In the genomic region with DNA sequence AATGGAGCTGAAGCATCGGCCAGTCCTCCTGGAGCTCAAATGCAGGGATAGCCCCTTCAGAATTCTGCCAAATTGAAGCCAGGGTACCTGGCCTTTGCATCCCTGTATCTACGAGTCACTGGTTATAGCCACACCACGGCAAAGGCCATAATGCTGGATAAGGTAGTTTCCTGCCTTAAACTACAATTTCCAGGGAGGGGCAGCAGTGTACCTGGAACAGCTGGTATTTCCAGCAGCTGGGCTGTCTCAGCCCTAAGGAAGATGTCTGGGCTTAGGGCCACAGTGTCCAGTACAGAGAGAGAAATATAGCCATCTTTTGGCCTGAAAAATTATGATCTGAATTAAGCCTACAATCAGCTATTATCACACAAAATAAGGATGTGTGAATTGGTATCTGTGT, we compare ENCODE assay signal across 2 cellular contexts.
A peak's percentile ranks its signal among the peaks of the same experiment; 100 is the strongest.
TF ChIP-seq lines count a peak whose summit lies in the region.

No MANE protein-coding gene starts in this region.

TF ChIP-seq in GM12878, 131 proteins besides CTCF, POLR2A, EP300 and RAD21 (continued from another document):
- TF ChIP-seq, protein P1, sequence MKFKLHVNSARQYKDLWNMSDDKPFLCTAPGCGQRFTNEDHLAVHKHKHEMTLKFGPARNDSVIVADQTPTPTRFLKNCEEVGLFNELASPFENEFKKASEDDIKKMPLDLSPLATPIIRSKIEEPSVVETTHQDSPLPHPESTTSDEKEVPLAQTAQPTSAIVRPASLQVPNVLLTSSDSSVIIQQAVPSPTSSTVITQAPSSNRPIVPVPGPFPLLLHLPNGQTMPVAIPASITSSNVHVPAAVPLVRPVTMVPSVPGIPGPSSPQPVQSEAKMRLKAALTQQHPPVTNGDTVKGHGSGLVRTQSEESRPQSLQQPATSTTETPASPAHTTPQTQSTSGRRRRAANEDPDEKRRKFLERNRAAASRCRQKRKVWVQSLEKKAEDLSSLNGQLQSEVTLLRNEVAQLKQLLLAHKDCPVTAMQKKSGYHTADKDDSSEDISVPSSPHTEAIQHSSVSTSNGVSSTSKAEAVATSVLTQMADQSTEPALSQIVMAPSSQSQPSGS (IDR thresholded peaks at IDR 0.05; ENCODE audit: low read length), result no peak
- TF ChIP-seq NR2F1 (conservative IDR thresholded peaks at IDR 0.05), result no peak
- TF ChIP-seq, protein P2, sequence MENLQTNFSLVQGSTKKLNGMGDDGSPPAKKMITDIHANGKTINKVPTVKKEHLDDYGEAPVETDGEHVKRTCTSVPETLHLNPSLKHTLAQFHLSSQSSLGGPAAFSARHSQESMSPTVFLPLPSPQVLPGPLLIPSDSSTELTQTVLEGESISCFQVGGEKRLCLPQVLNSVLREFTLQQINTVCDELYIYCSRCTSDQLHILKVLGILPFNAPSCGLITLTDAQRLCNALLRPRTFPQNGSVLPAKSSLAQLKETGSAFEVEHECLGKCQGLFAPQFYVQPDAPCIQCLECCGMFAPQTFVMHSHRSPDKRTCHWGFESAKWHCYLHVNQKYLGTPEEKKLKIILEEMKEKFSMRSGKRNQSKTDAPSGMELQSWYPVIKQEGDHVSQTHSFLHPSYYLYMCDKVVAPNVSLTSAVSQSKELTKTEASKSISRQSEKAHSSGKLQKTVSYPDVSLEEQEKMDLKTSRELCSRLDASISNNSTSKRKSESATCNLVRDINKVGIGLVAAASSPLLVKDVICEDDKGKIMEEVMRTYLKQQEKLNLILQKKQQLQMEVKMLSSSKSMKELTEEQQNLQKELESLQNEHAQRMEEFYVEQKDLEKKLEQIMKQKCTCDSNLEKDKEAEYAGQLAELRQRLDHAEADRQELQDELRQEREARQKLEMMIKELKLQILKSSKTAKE (IDR thresholded peaks at IDR 0.05; ENCODE audit: low read depth, poor library complexity, severe bottlenecking), result no peak
- TF ChIP-seq KDM1A (IDR thresholded peaks at IDR 0.05; ENCODE audit: borderline replicate concordance), result no peak
- TF ChIP-seq GABPA (IDR thresholded peaks at IDR 0.05; ENCODE audit: low read depth), result no peak
- TF ChIP-seq, protein P3, sequence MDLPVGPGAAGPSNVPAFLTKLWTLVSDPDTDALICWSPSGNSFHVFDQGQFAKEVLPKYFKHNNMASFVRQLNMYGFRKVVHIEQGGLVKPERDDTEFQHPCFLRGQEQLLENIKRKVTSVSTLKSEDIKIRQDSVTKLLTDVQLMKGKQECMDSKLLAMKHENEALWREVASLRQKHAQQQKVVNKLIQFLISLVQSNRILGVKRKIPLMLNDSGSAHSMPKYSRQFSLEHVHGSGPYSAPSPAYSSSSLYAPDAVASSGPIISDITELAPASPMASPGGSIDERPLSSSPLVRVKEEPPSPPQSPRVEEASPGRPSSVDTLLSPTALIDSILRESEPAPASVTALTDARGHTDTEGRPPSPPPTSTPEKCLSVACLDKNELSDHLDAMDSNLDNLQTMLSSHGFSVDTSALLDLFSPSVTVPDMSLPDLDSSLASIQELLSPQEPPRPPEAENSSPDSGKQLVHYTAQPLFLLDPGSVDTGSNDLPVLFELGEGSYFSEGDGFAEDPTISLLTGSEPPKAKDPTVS (IDR thresholded peaks at IDR 0.05; ENCODE audit: low read depth, low read length), result no peak
- TF ChIP-seq ZNF24 (IDR thresholded peaks at IDR 0.05), result no peak
- no peak for TF ChIP-seq BHLHE40 (IDR thresholded peaks at IDR 0.05; ENCODE audit: borderline replicate concordance in 1 of 2, low read depth in 2 of 2, low read length in 1 of 2)
- no peak for TF ChIP-seq ETV6 (conservative IDR thresholded peaks at IDR 0.05 in 1 of 2, IDR thresholded peaks at IDR 0.05 in 1 of 2; ENCODE audit: borderline replicate concordance in 1 of 2, low read depth in 1 of 2)
- TF ChIP-seq CHD2 (IDR thresholded peaks at IDR 0.05; ENCODE audit: borderline replicate concordance, low read depth, low read length), result no peak
- TF ChIP-seq, protein P4, sequence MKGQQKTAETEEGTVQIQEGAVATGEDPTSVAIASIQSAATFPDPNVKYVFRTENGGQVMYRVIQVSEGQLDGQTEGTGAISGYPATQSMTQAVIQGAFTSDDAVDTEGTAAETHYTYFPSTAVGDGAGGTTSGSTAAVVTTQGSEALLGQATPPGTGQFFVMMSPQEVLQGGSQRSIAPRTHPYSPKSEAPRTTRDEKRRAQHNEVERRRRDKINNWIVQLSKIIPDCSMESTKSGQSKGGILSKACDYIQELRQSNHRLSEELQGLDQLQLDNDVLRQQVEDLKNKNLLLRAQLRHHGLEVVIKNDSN (IDR thresholded peaks at IDR 0.05; ENCODE audit: borderline replicate concordance, extremely low read length, insufficient read depth, low read depth, low read length), result no peak
- TF ChIP-seq BMI1 (IDR thresholded peaks at IDR 0.05; ENCODE audit: borderline replicate concordance), result no peak
- no peak for TF ChIP-seq MXI1 (IDR thresholded peaks at IDR 0.05; ENCODE audit: low read depth, low read length)
- TF ChIP-seq GATAD2B (conservative IDR thresholded peaks at IDR 0.05; ENCODE audit: low read depth), result no peak

TF ChIP-seq in HepG2, 621 proteins besides CTCF, POLR2A, EP300 and RAD21 (continued from another document and continues in another):
- TF ChIP-seq ZNF646 (CRISPR knock-in tag; IDR thresholded peaks at IDR 0.05), result no peak
- peak; percentile 38; the same call in 1 of the 2 replicates for TF ChIP-seq KAT8 (CRISPR knock-in tag; IDR thresholded peaks at IDR 0.05)
- TF ChIP-seq MAFK (conservative IDR thresholded peaks at IDR 0.05 in 1 of 2, IDR thresholded peaks at IDR 0.05 in 1 of 2; ENCODE audit: low read length in 2 of 2), result 0 out of 4 replicates have a peak, but pooled peaks have one; percentile 16 to 23
- TF ChIP-seq, protein P5, sequence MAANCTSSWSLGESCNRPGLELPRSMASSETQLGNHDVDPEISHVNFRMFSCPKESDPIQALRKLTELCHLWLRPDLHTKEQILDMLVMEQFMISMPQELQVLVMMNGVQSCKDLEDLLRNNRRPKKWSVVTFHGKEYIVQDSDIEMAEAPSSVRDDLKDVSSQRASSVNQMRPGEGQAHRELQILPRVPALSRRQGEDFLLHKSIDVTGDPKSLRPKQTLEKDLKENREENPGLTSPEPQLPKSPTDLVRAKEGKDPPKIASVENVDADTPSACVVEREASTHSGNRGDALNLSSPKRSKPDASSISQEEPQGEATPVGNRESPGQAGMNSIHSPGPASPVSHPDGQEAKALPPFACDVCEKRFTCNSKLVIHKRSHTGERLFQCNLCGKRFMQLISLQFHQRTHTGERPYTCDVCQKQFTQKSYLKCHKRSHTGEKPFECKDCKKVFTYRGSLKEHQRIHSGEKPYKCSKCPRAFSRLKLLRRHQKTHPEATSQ (CRISPR knock-in tag; IDR thresholded peaks at IDR 0.05; ENCODE audit: borderline replicate concordance), result no peak
- 0 out of 2 replicates have a peak, but pooled peaks have one; percentile 23 for TF ChIP-seq ARNT2 (CRISPR knock-in tag; IDR thresholded peaks at IDR 0.05; ENCODE audit: low read depth)
- peak; percentile 57; the same call in 1 of the 2 replicates for TF ChIP-seq REPIN1 (CRISPR knock-in tag; IDR thresholded peaks at IDR 0.05; ENCODE audit: borderline replicate concordance, low read depth)
- 0 out of 2 replicates have a peak, but pooled peaks have one; percentile 37 for TF ChIP-seq CBFB (CRISPR knock-in tag; IDR thresholded peaks at IDR 0.05)
- TF ChIP-seq, protein P6, sequence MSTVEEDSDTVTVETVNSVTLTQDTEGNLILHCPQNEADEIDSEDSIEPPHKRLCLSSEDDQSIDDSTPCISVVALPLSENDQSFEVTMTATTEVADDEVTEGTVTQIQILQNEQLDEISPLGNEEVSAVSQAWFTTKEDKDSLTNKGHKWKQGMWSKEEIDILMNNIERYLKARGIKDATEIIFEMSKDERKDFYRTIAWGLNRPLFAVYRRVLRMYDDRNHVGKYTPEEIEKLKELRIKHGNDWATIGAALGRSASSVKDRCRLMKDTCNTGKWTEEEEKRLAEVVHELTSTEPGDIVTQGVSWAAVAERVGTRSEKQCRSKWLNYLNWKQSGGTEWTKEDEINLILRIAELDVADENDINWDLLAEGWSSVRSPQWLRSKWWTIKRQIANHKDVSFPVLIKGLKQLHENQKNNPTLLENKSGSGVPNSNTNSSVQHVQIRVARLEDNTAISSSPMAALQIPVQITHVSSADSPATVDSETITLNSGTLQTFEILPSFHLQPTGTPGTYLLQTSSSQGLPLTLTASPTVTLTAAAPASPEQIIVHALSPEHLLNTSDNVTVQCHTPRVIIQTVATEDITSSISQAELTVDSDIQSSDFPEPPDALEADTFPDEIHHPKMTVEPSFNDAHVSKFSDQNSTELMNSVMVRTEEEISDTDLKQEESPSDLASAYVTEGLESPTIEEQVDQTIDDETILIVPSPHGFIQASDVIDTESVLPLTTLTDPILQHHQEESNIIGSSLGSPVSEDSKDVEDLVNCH (CRISPR knock-in tag; IDR thresholded peaks at IDR 0.05), result no peak
- TF ChIP-seq ERF (CRISPR knock-in tag; IDR thresholded peaks at IDR 0.05), result 0 out of 2 replicates have a peak, but pooled peaks have one; percentile 35
- TF ChIP-seq, protein P7, sequence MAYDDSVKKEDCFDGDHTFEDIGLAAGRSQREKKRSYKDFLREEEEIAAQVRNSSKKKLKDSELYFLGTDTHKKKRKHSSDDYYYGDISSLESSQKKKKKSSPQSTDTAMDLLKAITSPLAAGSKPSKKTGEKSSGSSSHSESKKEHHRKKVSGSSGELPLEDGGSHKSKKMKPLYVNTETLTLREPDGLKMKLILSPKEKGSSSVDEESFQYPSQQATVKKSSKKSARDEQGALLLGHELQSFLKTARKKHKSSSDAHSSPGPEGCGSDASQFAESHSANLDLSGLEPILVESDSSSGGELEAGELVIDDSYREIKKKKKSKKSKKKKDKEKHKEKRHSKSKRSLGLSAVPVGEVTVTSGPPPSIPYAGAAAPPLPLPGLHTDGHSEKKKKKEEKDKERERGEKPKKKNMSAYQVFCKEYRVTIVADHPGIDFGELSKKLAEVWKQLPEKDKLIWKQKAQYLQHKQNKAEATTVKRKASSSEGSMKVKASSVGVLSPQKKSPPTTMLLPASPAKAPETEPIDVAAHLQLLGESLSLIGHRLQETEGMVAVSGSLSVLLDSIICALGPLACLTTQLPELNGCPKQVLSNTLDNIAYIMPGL (CRISPR knock-in tag; IDR thresholded peaks at IDR 0.05; ENCODE audit: borderline replicate concordance in 1 of 2, low read depth in 1 of 2), result peak in 1 of 2 experiments; percentile 34; a peak in 1 of 4 replicates
- no peak for TF ChIP-seq SETDB1 (CRISPR knock-in tag; IDR thresholded peaks at IDR 0.05; ENCODE audit: borderline replicate concordance)
- TF ChIP-seq ZSCAN20 (CRISPR knock-in tag; IDR thresholded peaks at IDR 0.05; ENCODE audit: borderline replicate concordance), result no peak
- 0 out of 2 replicates have a peak, but pooled peaks have one; percentile 11 for TF ChIP-seq GATAD2A (CRISPR knock-in tag; IDR thresholded peaks at IDR 0.05)
- no peak for TF ChIP-seq HNF4A (CRISPR knock-in tag; IDR thresholded peaks at IDR 0.05)
- no peak for TF ChIP-seq TBX2 (CRISPR knock-in tag; IDR thresholded peaks at IDR 0.05; ENCODE audit: borderline replicate concordance)
- no peak for TF ChIP-seq SOX6 (IDR thresholded peaks at IDR 0.05)
- peak; percentile 46 for TF ChIP-seq SOX6 (CRISPR knock-in tag; IDR thresholded peaks at IDR 0.05)
- no peak for TF ChIP-seq NR2F6 (IDR thresholded peaks at IDR 0.05)
- 0 out of 2 replicates have a peak, but pooled peaks have one; percentile 19 for TF ChIP-seq NR2F6 (CRISPR knock-in tag; IDR thresholded peaks at IDR 0.05)
- TF ChIP-seq BCL6 (CRISPR knock-in tag; IDR thresholded peaks at IDR 0.05), result 0 out of 2 replicates have a peak, but pooled peaks have one; percentile 24
